Comparison of ENCODE assay signal across 17 cellular contexts in the genomic region with DNA sequence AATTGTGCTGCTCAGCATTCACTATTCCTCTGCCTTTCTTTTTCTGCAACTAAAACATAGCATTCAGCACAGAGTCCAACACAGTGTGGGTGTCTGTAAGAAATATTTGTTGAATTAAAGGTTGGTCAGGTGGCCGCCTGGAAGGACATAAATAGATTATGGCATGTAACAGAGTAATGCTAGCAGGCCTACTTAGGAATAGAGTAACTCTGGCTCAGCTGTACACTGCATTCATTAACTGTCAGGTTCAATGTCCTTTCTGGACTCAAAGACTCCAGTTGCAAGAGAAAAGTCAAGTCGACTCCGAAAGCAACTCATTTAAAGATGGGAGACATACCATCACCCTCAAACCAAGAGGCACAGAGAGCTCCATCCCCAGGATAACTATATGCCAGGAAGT.
DNase-seq lines count a peak whose midpoint lies in the region; ATAC-seq and TF ChIP-seq lines count a peak whose summit lies in the region.
"Had no signal": no experiment of that assay in that cellular context is flagged by ENCODE, and none has a peak within 500 bp of the region (broad histone marks: within the 10 kb centered on the region; RNA-seq: fewer than 3 reads in every experiment).

No MANE protein-coding gene starts in this region.

- intact Hi-C loops in heart left ventricle (cut with DNase I) (no loop called here), left ventricle myocardium inferior (cut with micrococcal nuclease) (no loop called here), psoas muscle (cut with DNase I) (loop anchor here in 1 of 2 donors (5.0 kb wide), 1 partner anchor 88 kb away; no protein-coding TSS in a partner anchor)

- no peaks in the 10 kb centered on the region for H3K36me3 ChIP-seq in heart left ventricle
- H3K36me3 ChIP-seq in left ventricle myocardium inferior: no peaks in the 10 kb centered on the region
- H3K36me3 ChIP-seq in psoas muscle (ENCODE audit: insufficient read depth in 1 of 2, low read depth in 1 of 2): no peaks in the 10 kb centered on the region
- H3K36me3 ChIP-seq: BLaER1 had no signal

- peaks cover 4% of the 10 kb centered on the region for H3K9me3 Mint-ChIP-seq in glutamatergic neuron (ENCODE audit: unreplicated experiment)
- H3K9me3 Mint-ChIP-seq: CD8-positive, alpha-beta T cell; GM23338 had no signal

- DNase-seq in heart left ventricle (no peak), left ventricle myocardium inferior (no peak), NCI-H82 (lab: John Stamatoyannopoulos, UW) (peak; percentile 80), glutamatergic neuron (no peak), psoas muscle (no peak), D341Med (ENCODE audit: low spot score) (no peak), CD1c-positive myeloid dendritic cell (ENCODE audit: extremely low spot score) (no peak), NCI-H748 (lab: John Stamatoyannopoulos, UW; ENCODE audit: unreplicated experiment) (no peak)
- DNase-seq: 8988T; CD8-positive, alpha-beta T cell; COR-L47; HCEC 1CT; IMR-90 had no signal

- no peak for TF ChIP-seq POLR2A in heart left ventricle (IDR thresholded peaks at IDR 0.05)

- 14 to 45% (median 29%) methylated on average over 3 of the region's 3 CpGs for WGBS in heart left ventricle, 4 donors
- 6 to 15% (median 14%) methylated on average over 3 of the region's 3 CpGs for WGBS in psoas muscle, 3 donors

- H3K4me3 ChIP-seq in heart left ventricle: no peak overlapping the region
- no peak overlapping the region for H3K4me3 ChIP-seq in left ventricle myocardium inferior
- H3K4me3 ChIP-seq in psoas muscle: peak overlapping the region; percentile 30
- H3K4me3 ChIP-seq: BLaER1, GM23338 had no signal

- H3K4me1 Mint-ChIP-seq in glutamatergic neuron (ENCODE audit: low read depth, unreplicated experiment): peaks cover 12% of the 10 kb centered on the region
- H3K4me1 Mint-ChIP-seq: CD14-positive monocyte had no signal

- H3K27me3 Mint-ChIP-seq in glutamatergic neuron (ENCODE audit: unreplicated experiment): peaks cover 8% of the 10 kb centered on the region

- ATAC-seq in heart left ventricle: peak; percentile 47 to 76 (median 58)
- ATAC-seq in psoas muscle: peak; percentile 79 to 94 (median 92)
- ATAC-seq: CD8-positive, alpha-beta T cell; GM23338 had no signal

- H3K27me3 ChIP-seq in heart left ventricle (peaks cover 0 to 34% (median 22%) of the 10 kb centered on the region in 9 donors), left ventricle myocardium inferior (ENCODE audit: low read depth) (peaks cover 40% of the 10 kb centered on the region), psoas muscle (ENCODE audit: insufficient read depth in 3 of 3, low read length in 2 of 3) (no peaks in the 10 kb centered on the region)
- H3K27me3 ChIP-seq: BLaER1 had no signal

- no peak for TF ChIP-seq CTCF in heart left ventricle (IDR thresholded peaks at IDR 0.05)
- no peak for TF ChIP-seq CTCF in left ventricle myocardium inferior (IDR thresholded peaks at IDR 0.05; ENCODE audit: borderline replicate concordance)
- no peak for TF ChIP-seq CTCF in glutamatergic neuron (IDR thresholded peaks at IDR 0.05; ENCODE audit: partially characterized antibody, unreplicated experiment)
- no peak for TF ChIP-seq CTCF in psoas muscle (IDR thresholded peaks at IDR 0.05)

- H3K9me3 ChIP-seq in heart left ventricle (no peaks in the 10 kb centered on the region), left ventricle myocardium inferior (replicated peaks) (no peaks in the 10 kb centered on the region), psoas muscle (no peaks in the 10 kb centered on the region)
- H3K9me3 ChIP-seq: BLaER1 had no signal

- H3K36me3 Mint-ChIP-seq in glutamatergic neuron (ENCODE audit: unreplicated experiment): no peaks in the 10 kb centered on the region
- H3K36me3 Mint-ChIP-seq: CD14-positive monocyte; CD8-positive, alpha-beta T cell had no signal

- no peak overlapping the region for H3K4me3 Mint-ChIP-seq in glutamatergic neuron (ENCODE audit: unreplicated experiment)
- H3K4me3 Mint-ChIP-seq: CD14-positive monocyte; CD8-positive, alpha-beta T cell; GM23338 had no signal

- H3K27ac ChIP-seq in heart left ventricle (no peak overlapping the region), left ventricle myocardium inferior (replicated peaks) (no peak overlapping the region), psoas muscle (peak overlapping the region; percentile 83)
- H3K27ac ChIP-seq: BLaER1, HL-60 had no signal

- H3K4me1 ChIP-seq in heart left ventricle (peaks cover 0 to 8% (median under 1%) of the 10 kb centered on the region in 12 donors), left ventricle myocardium inferior (peaks cover 13% of the 10 kb centered on the region), psoas muscle (peaks cover 29% of the 10 kb centered on the region)
- H3K4me1 ChIP-seq: BLaER1 had no signal

- H3K27ac Mint-ChIP-seq in glutamatergic neuron (ENCODE audit: unreplicated experiment): peak overlapping the region; percentile 75
- H3K27ac Mint-ChIP-seq: CD14-positive monocyte; CD8-positive, alpha-beta T cell; GM23338 had no signal
